ENCODE assay signal across 13 cellular contexts in genomic region chr3:54954019-54954418, GRCh38. TPM values are rescaled to one million over a fixed set of nuclear protein-coding genes. Genes with fewer than 3 reads are reported as not detected.
DNase-seq lines count a peak whose midpoint lies in the region; ATAC-seq and TF ChIP-seq lines count a peak whose summit lies in the region.
"Had no signal": no experiment of that assay in that cellular context is flagged by ENCODE, and none has a peak within 500 bp of the region (broad histone marks: within the 10 kb centered on the region; RNA-seq: fewer than 3 reads in every experiment).

No MANE protein-coding gene starts in this region.

- DNase-seq in HFFc6 (peak; percentile 85), adipocyte (ENCODE audit: low read depth) (peak; percentile 66), hepatic stellate cell (ENCODE audit: low spot score) (peak; percentile 59), T-helper 9 cell (no peak), NCI-H510A (lab: John Stamatoyannopoulos, UW) (no peak)
- DNase-seq: activated CD4-positive, CD25-positive, alpha-beta regulatory T cell treated with anti-CD3 and anti-CD28 coated beads, Interleukin-2, amount 50 U/mL, for 72 hours; activated naive CD4-positive, alpha-beta T cell; effector CD4-positive, alpha-beta T cell; GF-D8; left cardiac atrium had no signal

- H3K4me1 ChIP-seq in adipocyte (ENCODE audit: control insufficient read depth, insufficient read depth, low read length): peaks cover 14% of the 10 kb centered on the region
- H3K4me1 ChIP-seq in skeletal muscle satellite cell (ENCODE audit: control insufficient read depth, insufficient read depth, low read length): peaks cover 27% of the 10 kb centered on the region

- no peaks in the 10 kb centered on the region for H3K9me3 ChIP-seq in adipocyte (ENCODE audit: control insufficient read depth, low read length)
- H3K9me3 ChIP-seq in skeletal muscle satellite cell (replicated peaks; ENCODE audit: low read length): no peaks in the 10 kb centered on the region

- H3K27ac Mint-ChIP-seq in HFFc6: peak overlapping the region; percentile 89

- no peaks in the 10 kb centered on the region for H3K36me3 Mint-ChIP-seq in HFFc6 (ENCODE audit: low read depth)

- H3K9ac ChIP-seq in adipocyte (ENCODE audit: low read length) (no peak overlapping the region), skeletal muscle satellite cell (ENCODE audit: low read depth, low read length) (peak overlapping the region; percentile 26)

- H3K36me3 ChIP-seq in adipocyte (ENCODE audit: control insufficient read depth, insufficient read depth, low read length, severe bottlenecking) (no peaks in the 10 kb centered on the region), skeletal muscle satellite cell (ENCODE audit: insufficient read depth, low read length) (no peaks in the 10 kb centered on the region)

- H3K4me1 Mint-ChIP-seq in HFFc6 (ENCODE audit: low read depth): peaks cover 73% of the 10 kb centered on the region

- H3K27me3 Mint-ChIP-seq in HFFc6 (ENCODE audit: insufficient read depth): peaks cover 2% of the 10 kb centered on the region; the same call in 1 of the 2 replicates

- no peak for TF ChIP-seq CTCF in HFFc6 (IDR thresholded peaks at IDR 0.05)

- H3K4me3 ChIP-seq in adipocyte (ENCODE audit: low read length) (no peak overlapping the region), skeletal muscle satellite cell (ENCODE audit: low read length) (no peak overlapping the region)

- H3K4me2 ChIP-seq in skeletal muscle satellite cell (ENCODE audit: low read length): no peak overlapping the region

- H3K27me3 ChIP-seq in adipocyte (replicated peaks; ENCODE audit: control insufficient read depth, insufficient read depth, low read length) (no peaks in the 10 kb centered on the region), skeletal muscle satellite cell (ENCODE audit: control insufficient read depth, insufficient read depth, low read length) (no peaks in the 10 kb centered on the region)

- ATAC-seq in HG02759 (IDR thresholded peaks at IDR 0.05; ENCODE audit: unreplicated experiment): no peak

- H3K4me3 Mint-ChIP-seq in HFFc6: peak overlapping the region; percentile 27

- no peaks in the 10 kb centered on the region for H3K9me3 Mint-ChIP-seq in HFFc6

RNA-seq across cellular contexts. Expression of gene LRTM1, which starts 26.2 kb away (rescaled TPM):
- total RNA-seq in HFFc6 (2021; fragmentation: NEBNext Ultra II Directional; extraction: Animal tissue kit (Norgen Biotek cat#: 25700)): not detected
- total RNA-seq in skeletal muscle satellite cell (2012; rRNA removed): not detected in 2 replicates
- total RNA-seq: left cardiac atrium, pulmonary artery endothelial cell had no signal

Comparison
In these comparisons a context has a peak if more than half of its experiments do, and no peak if none do; other contexts are left out.
1. DNase-seq: peak in HFFc6 (single experiment), adipocyte (single experiment) and hepatic stellate cell (single experiment); none in T-helper 9 cell (single experiment) and NCI-H510A (single experiment).